Comparison of ENCODE assay signal across 8 cellular contexts in genomic region chr2:86807121-86807461, GRCh38. TPM values are rescaled to one million over a fixed set of nuclear protein-coding genes. Genes with fewer than 3 reads are reported as not detected.
DNase-seq lines count a peak whose midpoint lies in the region; ATAC-seq and TF ChIP-seq lines count a peak whose summit lies in the region.

No MANE protein-coding gene starts in this region.

- no peak for ATAC-seq in CD4-positive, alpha-beta T cell (ENCODE audit: poor library complexity)
- no peak for ATAC-seq in GM21825 (IDR thresholded peaks at IDR 0.05; ENCODE audit: unreplicated experiment)
- no peak for ATAC-seq in HG03571 (IDR thresholded peaks at IDR 0.05; ENCODE audit: unreplicated experiment)

- H3K4me2 ChIP-seq in OCI-LY3 (ENCODE audit: low read length) (peak overlapping the region; percentile 92), osteoblast (ENCODE audit: insufficient read depth, low read length) (peak overlapping the region; percentile 79)

- no peaks in the 10 kb centered on the region for H3K79me2 ChIP-seq in OCI-LY3 (ENCODE audit: low read length)
- no peaks in the 10 kb centered on the region for H3K79me2 ChIP-seq in osteoblast (ENCODE audit: insufficient read depth, low read length)

- peak overlapping the region; percentile 94 for H3K4me3 Mint-ChIP-seq in CD4-positive, alpha-beta T cell

- CTCF ChIA-PET in CD4-positive, alpha-beta T cell (lab: Charles Lee), result no interaction called here

- no peaks in the 10 kb centered on the region for H3K36me3 ChIP-seq in OCI-LY3 (replicated peaks; ENCODE audit: low read depth, low read length)
- no peaks in the 10 kb centered on the region for H3K36me3 ChIP-seq in endocrine pancreas (ENCODE audit: control insufficient read depth, insufficient read depth, low read length)
- no peaks in the 10 kb centered on the region for H3K36me3 ChIP-seq in osteoblast (ENCODE audit: insufficient read depth, low read length)

- DNase-seq in CD4-positive, alpha-beta T cell, result no peak
- DNase-seq in osteoblast (ENCODE audit: insufficient read length, low spot score, missing footprints), result no peak
- DNase-seq in NCI-H510A (lab: John Stamatoyannopoulos, UW), result no peak
- no peak for DNase-seq in cerebellum (ENCODE audit: low spot score)

- H2AFZ ChIP-seq in OCI-LY3 (ENCODE audit: low read depth, low read length) (no peak overlapping the region), osteoblast (ENCODE audit: low read length) (peak overlapping the region; percentile 67)

- H3K27me3 Mint-ChIP-seq in CD4-positive, alpha-beta T cell, result peaks cover 39% of the 10 kb centered on the region

- H4K20me1 ChIP-seq in OCI-LY3 (ENCODE audit: insufficient read depth, low read length) (no peaks in the 10 kb centered on the region), osteoblast (ENCODE audit: insufficient read depth, low read length) (no peaks in the 10 kb centered on the region)

- peaks cover 5% of the 10 kb centered on the region; the same call in 1 of the 2 replicates for H3K4me1 ChIP-seq in OCI-LY3 (ENCODE audit: low read length)
- H3K4me1 ChIP-seq in endocrine pancreas (ENCODE audit: control insufficient read depth, insufficient read depth, low read length), result no peaks in the 10 kb centered on the region
- H3K4me1 ChIP-seq in osteoblast (ENCODE audit: insufficient read depth, low read length), result peaks cover 12% of the 10 kb centered on the region

- no peak for TF ChIP-seq CTCF in CD4-positive, alpha-beta T cell (IDR thresholded peaks at IDR 0.05)
- TF ChIP-seq CTCF in OCI-LY3 (IDR thresholded peaks at IDR 0.05; ENCODE audit: low read depth, low read length), result no peak
- TF ChIP-seq CTCF in osteoblast (IDR thresholded peaks at IDR 0.05; ENCODE audit: extremely low read depth, low read depth, low read length), result no peak

- H3K4me1 Mint-ChIP-seq in CD4-positive, alpha-beta T cell (ENCODE audit: low read depth), result peaks cover 19% of the 10 kb centered on the region

- H3K9me3 Mint-ChIP-seq in CD4-positive, alpha-beta T cell, result no peaks in the 10 kb centered on the region

- peaks cover 25% of the 10 kb centered on the region for H3K27me3 ChIP-seq in CD4-positive, alpha-beta T cell (ENCODE audit: control insufficient read depth, insufficient read depth, low read length)
- H3K27me3 ChIP-seq in OCI-LY3 (ENCODE audit: low read depth, low read length), result no peaks in the 10 kb centered on the region
- H3K27me3 ChIP-seq in endocrine pancreas (ENCODE audit: control insufficient read depth, insufficient read depth, low read length), result no peaks in the 10 kb centered on the region
- H3K27me3 ChIP-seq in osteoblast (ENCODE audit: insufficient read depth, low read length), result peaks cover 30% of the 10 kb centered on the region

- POLR2A ChIA-PET in CD4-positive, alpha-beta T cell (lab: Charles Lee), result interaction anchor here (1.1 kb wide), 1 partner anchor 16 kb away, joined by 3 read pairs; no protein-coding TSS in a partner anchor

- no peak overlapping the region for H3K27ac Mint-ChIP-seq in CD4-positive, alpha-beta T cell

- no peaks in the 10 kb centered on the region for H3K9me3 ChIP-seq in CD4-positive, alpha-beta T cell (ENCODE audit: control insufficient read depth, low read length)
- H3K9me3 ChIP-seq in OCI-LY3 (ENCODE audit: insufficient read depth, low read length), result no peaks in the 10 kb centered on the region
- no peaks in the 10 kb centered on the region for H3K9me3 ChIP-seq in endocrine pancreas (ENCODE audit: control insufficient read depth, low read length)
- no peaks in the 10 kb centered on the region for H3K9me3 ChIP-seq in osteoblast (ENCODE audit: low read depth, low read length)

- H3K9ac ChIP-seq in OCI-LY3 (ENCODE audit: low read length) (peak overlapping the region; percentile 31; the same call in 1 of the 2 replicates), endocrine pancreas (ENCODE audit: control insufficient read depth, insufficient read depth, low read length) (no peak overlapping the region)

- peak overlapping the region; percentile 78 for H3K4me3 ChIP-seq in OCI-LY3 (ENCODE audit: low read length)
- peak overlapping the region; percentile 34 for H3K4me3 ChIP-seq in endocrine pancreas (ENCODE audit: control insufficient read depth, insufficient read depth, low read length)
- peak overlapping the region; percentile 65 for H3K4me3 ChIP-seq in osteoblast (ENCODE audit: insufficient read depth, low read length)

- no peaks in the 10 kb centered on the region for H3K36me3 Mint-ChIP-seq in CD4-positive, alpha-beta T cell (ENCODE audit: low read depth)

- no peak overlapping the region for H3K27ac ChIP-seq in CD4-positive, alpha-beta T cell (ENCODE audit: low read depth, low read length)
- no peak overlapping the region for H3K27ac ChIP-seq in OCI-LY3 (ENCODE audit: low read length)
- no peak overlapping the region for H3K27ac ChIP-seq in osteoblast (ENCODE audit: low read depth, low read length)

- intact Hi-C loops in CD4-positive, alpha-beta T cell (cut with DNase I, micrococcal nuclease), result no loop called here

RNA-seq across cellular contexts. Expression of gene CD8A, which starts 16.4 kb away (rescaled TPM):
- total RNA-seq in CD4-positive, alpha-beta T cell, result 1 to 10 TPM; 1.3 to 2.1 TPM
- total RNA-seq in osteoblast, result not detected in 2 replicates
- 1.5 TPM for total RNA-seq in cerebellum

RNA-seq across cellular contexts. Expression of gene CD8B, which starts 54.6 kb away (rescaled TPM):
- total RNA-seq in CD4-positive, alpha-beta T cell, result 1 to 10 TPM in 1 of 2 experiments, under 1 TPM in 1; 0.75 to 1.1 TPM
- total RNA-seq in osteoblast (not detected in 2 replicates), cerebellum (0.27 TPM)
